ENCODE assay signal across 10 cellular contexts in genomic region chr10:47152861-47153349, GRCh38.
DNase-seq lines count a peak whose midpoint lies in the region; ATAC-seq, FAIRE-seq and TF ChIP-seq lines count a peak whose summit lies in the region.
"Had no signal": no experiment of that assay in that cellular context is flagged by ENCODE, and none has a peak within 500 bp of the region (broad histone marks: within the 10 kb centered on the region; RNA-seq: fewer than 3 reads in every experiment).

No MANE protein-coding gene starts in this region.

- H3K27ac ChIP-seq in liver (ENCODE audit: low read depth in 1 of 2, low read length in 2 of 2) (no peak overlapping the region), HepG2 (ENCODE audit: extremely low read length, insufficient read depth, low read length) (no peak overlapping the region), Panc1 (ENCODE audit: low read length) (no peak overlapping the region)

- H4K20me1 ChIP-seq in HepG2 (ENCODE audit: insufficient read depth, low read length): no peaks in the 10 kb centered on the region

- peaks cover 3 to 11% (median 5%) of the 10 kb centered on the region in 4 donors for H3K9me3 ChIP-seq in liver (ENCODE audit: control insufficient read depth in 4 of 4, low read length in 3 of 4)
- H3K9me3 ChIP-seq in HepG2 (ENCODE audit: low read length): peaks cover 10% of the 10 kb centered on the region
- H3K9me3 ChIP-seq in Panc1 (ENCODE audit: control insufficient read depth, insufficient read depth, low read depth, low read length): no peaks in the 10 kb centered on the region

- TF ChIP-seq POLR2A in HepG2 (IDR thresholded peaks at IDR 0.05; ENCODE audit: insufficient read depth in 1 of 2, low read depth in 2 of 2, low read length in 2 of 2): no peak

- TF ChIP-seq CTCF in liver (IDR thresholded peaks at IDR 0.05; ENCODE audit: low read depth, low read length, missing input control): peak; percentile 30
- TF ChIP-seq CTCF in HepG2 (CRISPR knock-in tag; IDR thresholded peaks at IDR 0.05): no peak
- peak; percentile 49 for TF ChIP-seq CTCF in Panc1 (IDR thresholded peaks at IDR 0.05)
- peak; percentile 53 for TF ChIP-seq CTCF in fibroblast of pulmonary artery (IDR thresholded peaks at IDR 0.05; ENCODE audit: low read length, missing control alignments)

- FAIRE-seq in HepG2 (lab: Jason Lieb, UNC): no peak

- no peak overlapping the region for H2AFZ ChIP-seq in HepG2 (ENCODE audit: low read length)

- in situ Hi-C loops in HepG2 (cut with HindIII; ENCODE audit: extremely low pct_ligation_motif_present, low pct_unique_long_range_greater_than_20kb): no loop called here
- in situ Hi-C loops in Panc1 (cut with HindIII; ENCODE audit: low pct_unique_long_range_greater_than_20kb, low sequenced_read_pairs): no loop called here

- H3K4me2 ChIP-seq in HepG2 (ENCODE audit: low read depth, low read length): no peak overlapping the region

- intact Hi-C loops in HepG2 (cut with micrococcal nuclease; ENCODE audit: unreplicated experiment) (no loop called here), Panc1 (cut with micrococcal nuclease; ENCODE audit: unreplicated experiment) (no loop called here)

- no peaks in the 10 kb centered on the region for H3K79me2 ChIP-seq in HepG2 (ENCODE audit: insufficient read depth, low read length)

- TF ChIP-seq EP300 in HepG2 (IDR thresholded peaks at IDR 0.05; ENCODE audit: low read depth in 2 of 2, low read length in 2 of 2) (no peak), HepG2 (CRISPR knock-in tag; IDR thresholded peaks at IDR 0.05; ENCODE audit: borderline replicate concordance) (no peak)

- no peak overlapping the region for H3K9ac ChIP-seq in liver (ENCODE audit: low read depth in 1 of 2, low read length in 2 of 2)
- H3K9ac ChIP-seq in HepG2 (ENCODE audit: insufficient read depth, low read depth, low read length): no peak overlapping the region

- DNase-seq in HepG2 (ENCODE audit: low spot score) (no peak), Panc1 (ENCODE audit: low read depth, low spot score) (no peak), fibroblast of pulmonary artery (ENCODE audit: low read depth) (peak; percentile 65), hippocampal formation (lab: John Stamatoyannopoulos, UW) (no peak)
- no peak for DNase-seq in central memory CD4-positive, alpha-beta T cell
- DNase-seq: activated T-cell treated with anti-CD3 and anti-CD28 coated beads, Interleukin-2, amount 50 U/mL, for 1 hour; NCI-H748 treated with DMSO at 0.1 percent for 48 hours had no signal

- H3K27me3 ChIP-seq in liver (ENCODE audit: control insufficient read depth in 4 of 4, insufficient read depth in 4 of 4, low read length in 3 of 4): peaks cover 0 to 3% (median 0%) of the 10 kb centered on the region in 4 donors
- no peaks in the 10 kb centered on the region; a peak in 1 of 5 replicates for H3K27me3 ChIP-seq in HepG2 (ENCODE audit: control insufficient read depth in 1 of 2, insufficient read depth in 2 of 2, low read length in 2 of 2)
- peaks cover 9% of the 10 kb centered on the region; the same call in 1 of the 2 replicates for H3K27me3 ChIP-seq in Panc1 (ENCODE audit: control insufficient read depth, insufficient read depth, low read length)

- H3K36me3 ChIP-seq in liver (ENCODE audit: control insufficient read depth in 4 of 4, insufficient read depth in 3 of 4, low read depth in 1 of 4, low read length in 3 of 4) (no peaks in the 10 kb centered on the region), HepG2 (replicated peaks in 1 of 2; ENCODE audit: control insufficient read depth in 1 of 2, insufficient read depth in 2 of 2, low read length in 2 of 2) (no peaks in the 10 kb centered on the region), Panc1 (ENCODE audit: control insufficient read depth, insufficient read depth, low read length) (no peaks in the 10 kb centered on the region)

- no peak for ATAC-seq in HepG2
- ATAC-seq in Panc1: no peak
- no peak for ATAC-seq in HG02588 (IDR thresholded peaks at IDR 0.05; ENCODE audit: unreplicated experiment)
- no peak for ATAC-seq in GM19328 (IDR thresholded peaks at IDR 0.05; ENCODE audit: unreplicated experiment)

- no peaks in the 10 kb centered on the region for H3K4me1 ChIP-seq in liver (ENCODE audit: control insufficient read depth in 4 of 4, insufficient read depth in 4 of 4, low read length in 3 of 4)
- H3K4me1 ChIP-seq in HepG2 (ENCODE audit: insufficient read depth, low read length): no peaks in the 10 kb centered on the region
- H3K4me1 ChIP-seq in Panc1 (ENCODE audit: control insufficient read depth, insufficient read depth, low read length): no peaks in the 10 kb centered on the region

- CTCF ChIA-PET in HepG2 (lab: Yijun Ruan, JAX; ENCODE audit: low intra/inter-chr PET ratio, low total read pairs): no interaction called here
- CTCF ChIA-PET in Panc1 (lab: Charles Lee): no interaction called here

- 79% methylated on average over 3 of the region's 3 CpGs for WGBS in liver
- whole genome bisulfite sequencing in HepG2 (ENCODE audit: low lambda C conversion rate): 10% methylated on average over 3 of the region's 3 CpGs

- POLR2A ChIA-PET in HepG2 (lab: Yijun Ruan, JAX) (no interaction called here), Panc1 (lab: Charles Lee) (no interaction called here)

- no peak overlapping the region for H3K4me3 ChIP-seq in liver (ENCODE audit: low read depth in 1 of 3, low read length in 3 of 3)
- H3K4me3 ChIP-seq in HepG2 (replicated peaks in 1 of 3; ENCODE audit: insufficient read depth in 1 of 3, low read depth in 2 of 3, low read length in 3 of 3): no peak overlapping the region
- H3K4me3 ChIP-seq in Panc1 (ENCODE audit: low read depth in 2 of 2, low read length in 2 of 2): no peak overlapping the region
- no peak overlapping the region for H3K4me3 ChIP-seq in fibroblast of pulmonary artery (replicated peaks; ENCODE audit: low read depth, low read length)

- BruUV-seq in HepG2 (replicated peaks; lab: Mats Ljungman, UMichigan): no TSS peak
- no TSS peak for BruUV-seq in Panc1 (replicated peaks; lab: Mats Ljungman, UMichigan)

- no peak for TF ChIP-seq RAD21 in liver (IDR thresholded peaks at IDR 0.05)
- TF ChIP-seq RAD21 in HepG2 (CRISPR knock-in tag; IDR thresholded peaks at IDR 0.05): no peak

TF ChIP-seq in liver, 16 proteins besides CTCF, POLR2A, EP300 and RAD21 (continues in another document):
- TF ChIP-seq, protein P1, sequence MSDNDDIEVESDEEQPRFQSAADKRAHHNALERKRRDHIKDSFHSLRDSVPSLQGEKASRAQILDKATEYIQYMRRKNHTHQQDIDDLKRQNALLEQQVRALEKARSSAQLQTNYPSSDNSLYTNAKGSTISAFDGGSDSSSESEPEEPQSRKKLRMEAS (IDR thresholded peaks at IDR 0.05): no peak
- TF ChIP-seq EGR1 (IDR thresholded peaks at IDR 0.05; ENCODE audit: low read depth in 2 of 2) (no peak), YY1 (IDR thresholded peaks at IDR 0.05) (no peak), HNF4G (IDR thresholded peaks at IDR 0.05) (no peak), FOXA2 (IDR thresholded peaks at IDR 0.05) (no peak)
- TF ChIP-seq, protein P2, sequence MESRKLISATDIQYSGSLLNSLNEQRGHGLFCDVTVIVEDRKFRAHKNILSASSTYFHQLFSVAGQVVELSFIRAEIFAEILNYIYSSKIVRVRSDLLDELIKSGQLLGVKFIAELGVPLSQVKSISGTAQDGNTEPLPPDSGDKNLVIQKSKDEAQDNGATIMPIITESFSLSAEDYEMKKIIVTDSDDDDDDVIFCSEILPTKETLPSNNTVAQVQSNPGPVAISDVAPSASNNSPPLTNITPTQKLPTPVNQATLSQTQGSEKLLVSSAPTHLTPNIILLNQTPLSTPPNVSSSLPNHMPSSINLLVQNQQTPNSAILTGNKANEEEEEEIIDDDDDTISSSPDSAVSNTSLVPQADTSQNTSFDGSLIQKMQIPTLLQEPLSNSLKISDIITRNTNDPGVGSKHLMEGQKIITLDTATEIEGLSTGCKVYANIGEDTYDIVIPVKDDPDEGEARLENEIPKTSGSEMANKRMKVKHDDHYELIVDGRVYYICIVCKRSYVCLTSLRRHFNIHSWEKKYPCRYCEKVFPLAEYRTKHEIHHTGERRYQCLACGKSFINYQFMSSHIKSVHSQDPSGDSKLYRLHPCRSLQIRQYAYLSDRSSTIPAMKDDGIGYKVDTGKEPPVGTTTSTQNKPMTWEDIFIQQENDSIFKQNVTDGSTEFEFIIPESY (IDR thresholded peaks at IDR 0.05): no peak

TF ChIP-seq in HepG2, 621 proteins besides CTCF, POLR2A, EP300 and RAD21:
- TF ChIP-seq ZNF263 (CRISPR knock-in tag; IDR thresholded peaks at IDR 0.05) (no peak), ZSCAN29 (CRISPR knock-in tag; conservative IDR thresholded peaks at IDR 0.05) (no peak), ZKSCAN1 (IDR thresholded peaks at IDR 0.05; ENCODE audit: low read length) (no peak), PLSCR1 (CRISPR knock-in tag; IDR thresholded peaks at IDR 0.05; ENCODE audit: borderline replicate concordance) (no peak)
- TF ChIP-seq, protein P3, sequence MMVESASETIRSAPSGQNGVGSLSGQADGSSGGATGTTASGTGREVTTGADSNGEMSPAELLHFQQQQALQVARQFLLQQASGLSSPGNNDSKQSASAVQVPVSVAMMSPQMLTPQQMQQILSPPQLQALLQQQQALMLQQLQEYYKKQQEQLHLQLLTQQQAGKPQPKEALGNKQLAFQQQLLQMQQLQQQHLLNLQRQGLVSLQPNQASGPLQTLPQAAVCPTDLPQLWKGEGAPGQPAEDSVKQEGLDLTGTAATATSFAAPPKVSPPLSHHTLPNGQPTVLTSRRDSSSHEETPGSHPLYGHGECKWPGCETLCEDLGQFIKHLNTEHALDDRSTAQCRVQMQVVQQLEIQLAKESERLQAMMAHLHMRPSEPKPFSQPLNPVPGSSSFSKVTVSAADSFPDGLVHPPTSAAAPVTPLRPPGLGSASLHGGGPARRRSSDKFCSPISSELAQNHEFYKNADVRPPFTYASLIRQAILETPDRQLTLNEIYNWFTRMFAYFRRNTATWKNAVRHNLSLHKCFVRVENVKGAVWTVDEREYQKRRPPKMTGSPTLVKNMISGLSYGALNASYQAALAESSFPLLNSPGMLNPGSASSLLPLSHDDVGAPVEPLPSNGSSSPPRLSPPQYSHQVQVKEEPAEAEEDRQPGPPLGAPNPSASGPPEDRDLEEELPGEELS (CRISPR knock-in tag; IDR thresholded peaks at IDR 0.05): no peak
TF ChIP-seq in HepG2: peak in this region for 0.
